ENCODE assay signal across 9 cellular contexts in genomic region chr3:132549890-132550578, GRCh38. TPM values are rescaled to one million over a fixed set of nuclear protein-coding genes. Genes with fewer than 3 reads are reported as not detected.
DNase-seq lines count a peak whose midpoint lies in the region; ATAC-seq lines count a peak whose summit lies in the region.
"Had no signal": no experiment of that assay in that cellular context is flagged by ENCODE, and none has a peak within 500 bp of the region (broad histone marks: within the 10 kb centered on the region; RNA-seq: fewer than 3 reads in every experiment).

No MANE protein-coding gene starts in this region.

- no peak for DNase-seq in T-helper 1 cell
- DNase-seq in RPMI7951 (ENCODE audit: low read depth), result peak; percentile 82
- peak; percentile 62 for DNase-seq in myocyte (ENCODE audit: low read depth)
- DNase-seq in NCI-H1105 (lab: John Stamatoyannopoulos, UW), result no peak
- no peak for DNase-seq in NCI-H526 (lab: John Stamatoyannopoulos, UW)
- no peak for DNase-seq in NCI-H2029 (lab: John Stamatoyannopoulos, UW)

- peaks cover 2% of the 10 kb centered on the region for H3K36me3 Mint-ChIP-seq in T-helper 1 cell treated with Interleukin-12 subunit alpha and Interleukin-12 subunit beta and Interleukin-4 antibody, amounts not matched to agents 30 μg/mL and 1 μg/mL, for 36 hours (ENCODE audit: low read depth)

- H3K4me3 Mint-ChIP-seq in T-helper 1 cell treated with Interleukin-12 subunit alpha and Interleukin-12 subunit beta and Interleukin-4 antibody, amounts not matched to agents 30 μg/mL and 1 μg/mL, for 36 hours, result no peak overlapping the region

- H3K4me1 Mint-ChIP-seq in T-helper 1 cell treated with Interleukin-12 subunit alpha and Interleukin-12 subunit beta and Interleukin-4 antibody, amounts not matched to agents 30 μg/mL and 1 μg/mL, for 36 hours (ENCODE audit: low read depth), result peaks cover 23% of the 10 kb centered on the region

- H3K27ac Mint-ChIP-seq in T-helper 1 cell treated with Interleukin-12 subunit alpha and Interleukin-12 subunit beta and Interleukin-4 antibody, amounts not matched to agents 30 μg/mL and 1 μg/mL, for 36 hours, result peak overlapping the region; percentile 50

- no peaks in the 10 kb centered on the region for H3K9me3 Mint-ChIP-seq in T-helper 1 cell treated with Interleukin-12 subunit alpha and Interleukin-12 subunit beta and Interleukin-4 antibody, amounts not matched to agents 30 μg/mL and 1 μg/mL, for 36 hours

- ATAC-seq in HG02610 (IDR thresholded peaks at IDR 0.05; ENCODE audit: unreplicated experiment), result peak; percentile 80
- ATAC-seq: A549 had no signal

- H3K27me3 Mint-ChIP-seq in T-helper 1 cell treated with Interleukin-12 subunit alpha and Interleukin-12 subunit beta and Interleukin-4 antibody, amounts not matched to agents 30 μg/mL and 1 μg/mL, for 36 hours (ENCODE audit: low read depth), result no peaks in the 10 kb centered on the region

RNA-seq across cellular contexts. Expression of gene ACKR4, which starts 47.0 kb away (rescaled TPM):
- 0.98 and 2.6 TPM in 2 replicates for total RNA-seq in RPMI7951 (2014; rRNA removed; shearing (Covaris generic))
- total RNA-seq in myocyte, result not detected in 2 replicates
- polyA plus RNA-seq in myocyte (2012), result 0.29 TPM

Comparison
In these comparisons a context has a peak if more than half of its experiments do, and no peak if none do; other contexts are left out.
1. DNase-seq: peak in RPMI7951 (single experiment) and myocyte (single experiment); none in T-helper 1 cell (0 of 5), NCI-H1105 (single experiment), NCI-H526 (0 of 2) and NCI-H2029 (single experiment).